ENCODE assay signal across 25 cellular contexts in the genomic region with DNA sequence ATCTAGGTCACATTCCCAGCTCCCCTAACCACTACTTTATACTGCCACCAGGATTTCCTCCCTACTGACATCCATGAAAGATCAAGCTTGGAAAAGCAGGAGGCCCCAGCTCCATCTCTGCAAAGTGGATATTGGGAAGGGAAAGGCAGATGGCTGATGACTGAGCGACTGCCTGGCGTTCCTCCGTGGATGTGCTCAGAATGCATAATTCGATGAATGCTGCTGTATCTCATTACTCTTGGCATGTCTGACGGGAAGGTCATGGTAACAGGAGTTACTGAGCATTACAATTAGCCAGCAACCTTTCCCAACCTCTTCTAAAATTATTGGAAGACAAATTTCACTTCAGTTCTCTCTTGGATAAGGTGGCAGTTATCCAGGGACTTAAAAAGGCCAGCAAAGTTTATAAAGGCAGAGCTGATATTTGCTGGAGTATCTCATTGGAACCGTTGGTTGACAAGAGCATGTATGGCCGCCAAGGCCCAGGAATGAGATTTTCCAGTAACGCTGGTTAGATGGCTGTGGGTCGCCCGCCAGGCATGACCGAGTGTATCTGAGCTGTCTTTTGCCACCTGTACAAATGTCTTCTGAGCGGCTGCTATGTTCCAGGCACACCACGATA. TPM values are rescaled to one million over a fixed set of nuclear protein-coding genes. Genes with fewer than 3 reads are reported as not detected.
DNase-seq lines count a peak whose midpoint lies in the region; ATAC-seq and TF ChIP-seq lines count a peak whose summit lies in the region.
"Had no signal": no experiment of that assay in that cellular context is flagged by ENCODE, and none has a peak within 500 bp of the region (broad histone marks: within the 10 kb centered on the region; RNA-seq: fewer than 3 reads in every experiment).

No MANE protein-coding gene starts in this region.

- no peaks in the 10 kb centered on the region for H3K36me3 ChIP-seq in SK-N-SH (replicated peaks in 1 of 2; ENCODE audit: control insufficient read depth in 1 of 2, insufficient read depth in 2 of 2, low read length in 1 of 2)
- H3K36me3 ChIP-seq in esophagus muscularis mucosa, result no peaks in the 10 kb centered on the region
- no peaks in the 10 kb centered on the region for H3K36me3 ChIP-seq in prostate gland

- H2AFZ ChIP-seq in SK-N-SH (ENCODE audit: low read depth), result no peak overlapping the region

- H3K9me2 ChIP-seq in SK-N-SH, result no peaks in the 10 kb centered on the region

- H3K4me1 ChIP-seq in SK-N-SH (ENCODE audit: control insufficient read depth in 1 of 2, insufficient read depth in 2 of 2, low read depth in 1 of 2, low read length in 1 of 2) (peaks cover 5 to 22% of the 10 kb centered on the region in 2 experiments), esophagus muscularis mucosa (peaks cover 0 to 24% (median 18%) of the 10 kb centered on the region in 4 donors), prostate gland (replicated peaks) (no peaks in the 10 kb centered on the region)

- no peak overlapping the region for H3K4me3 Mint-ChIP-seq in neural crest cell
- H3K4me3 Mint-ChIP-seq in T-helper 2 cell treated with Interferon-gamma antibody and Interleukin-4, amounts not matched to agents 5 μg/mL and 100 μg/mL, for 36 hours, result no peak overlapping the region
- H3K4me3 Mint-ChIP-seq: activated CD8-positive, alpha-beta T cell treated with anti-CD3 and anti-CD28 coated beads for 36 hours; activated T-helper 1 cell treated with anti-CD3 and anti-CD28 coated beads, Interleukin-12 subunit alpha, Interleukin-12 subunit beta, Interleukin-2, Interleukin-4 antibody, amounts not matched to agents 30 ng/mL and 10 ng/mL and 1 ng/mL, durations not matched to agents 14 hours and 24 hours and 36 hours; immature natural killer cell; stimulated activated naive B cell treated with anti-CD40 and anti-IgM and Interleukin-4, amounts not matched to agents 10 μg/mL and 1 μg/mL and 100 μg/mL, for 72 hours had no signal

- TF ChIP-seq POLR2A in esophagus muscularis mucosa (IDR thresholded peaks at IDR 0.05; ENCODE audit: low read depth), result no peak
- no peak for TF ChIP-seq POLR2A in prostate gland (IDR thresholded peaks at IDR 0.05)

- peak overlapping the region; percentile 15 for H3K27ac Mint-ChIP-seq in neural crest cell (ENCODE audit: unreplicated experiment)
- H3K27ac Mint-ChIP-seq in T-helper 2 cell treated with Interferon-gamma antibody and Interleukin-4, amounts not matched to agents 5 μg/mL and 100 μg/mL, for 36 hours, result no peak overlapping the region
- H3K27ac Mint-ChIP-seq: activated CD8-positive, alpha-beta T cell treated with anti-CD3 and anti-CD28 coated beads for 36 hours; activated T-helper 1 cell treated with anti-CD3 and anti-CD28 coated beads, Interleukin-12 subunit alpha, Interleukin-12 subunit beta, Interleukin-2, Interleukin-4 antibody, amounts not matched to agents 30 ng/mL and 10 ng/mL and 1 ng/mL, durations not matched to agents 14 hours and 24 hours and 36 hours; immature natural killer cell; stimulated activated naive B cell treated with anti-CD40 and anti-IgM and Interleukin-4, amounts not matched to agents 10 μg/mL and 1 μg/mL and 100 μg/mL, for 72 hours had no signal

- ATAC-seq in SK-N-SH treated with all-trans-retinoic acid at 6 μM for 48 hours (no peak), GM18519 (IDR thresholded peaks at IDR 0.05; ENCODE audit: low FRiP score, unreplicated experiment) (no peak)
- ATAC-seq: activated CD8-positive, alpha-beta T cell treated with anti-CD3 and anti-CD28 coated beads for 36 hours; body of pancreas; left colon; PC-3; stimulated activated naive B cell treated with anti-CD40 and anti-IgM and Interleukin-4, amounts not matched to agents 10 μg/mL and 1 μg/mL and 100 μg/mL, for 72 hours had no signal

- DNase-seq in SK-N-SH, result no peak
- DNase-seq in esophagus muscularis mucosa (ENCODE audit: extremely low spot score), result peak; percentile 89
- DNase-seq in neural crest cell (ENCODE audit: low read depth, low spot score), result peak; percentile 21
- DNase-seq in substantia nigra (lab: John Stamatoyannopoulos, UW), result peak in 31 of 49 donors; percentile 4 to 68 (median 19)
- DNase-seq in T-helper 2 cell treated with Interferon-gamma antibody and Interleukin-4, amounts not matched to agents 5 μg/mL and 100 μg/mL, for 36 hours (ENCODE audit: low spot score), result no peak
- no peak for DNase-seq in prostate gland (ENCODE audit: low spot score)
- DNase-seq: activated CD8-positive, alpha-beta memory T cell treated with anti-CD3 and anti-CD28 coated beads, Interleukin-2, amount 50 U/mL, for 48 hours; activated CD8-positive, alpha-beta T cell treated with anti-CD3 and anti-CD28 coated beads for 36 hours; activated naive CD4-positive, alpha-beta T cell treated with Interleukin-2 at 50 U/mL for 16 hours; body of pancreas; immature natural killer cell; left colon; mesenchymal stem cell; NCI-H1092; NCI-H1694 treated with DMSO at 0.1 percent for 48 hours; NCI-H526; PC-3; small intestine; stimulated activated naive B cell treated with anti-CD40 and anti-IgM and Interleukin-4, amounts not matched to agents 10 μg/mL and 1 μg/mL and 100 μg/mL, for 72 hours had no signal

- POLR2A ChIA-PET in SK-N-SH (lab: Yijun Ruan, JAX), result no interaction called here

- H3K9ac ChIP-seq in SK-N-SH, result no peak overlapping the region

- H3K4me3 ChIP-seq in SK-N-SH (ENCODE audit: low read depth in 2 of 2, low read length in 1 of 2) (no peak overlapping the region), esophagus muscularis mucosa (no peak overlapping the region), prostate gland (no peak overlapping the region)
- H3K4me3 ChIP-seq: body of pancreas had no signal

- H3K9me3 ChIP-seq in SK-N-SH, result no peaks in the 10 kb centered on the region
- H3K9me3 ChIP-seq in esophagus muscularis mucosa, result no peaks in the 10 kb centered on the region
- no peaks in the 10 kb centered on the region for H3K9me3 ChIP-seq in prostate gland
- H3K9me3 ChIP-seq: body of pancreas had no signal

- H3K27me3 ChIP-seq in SK-N-SH (ENCODE audit: insufficient read depth) (no peaks in the 10 kb centered on the region), esophagus muscularis mucosa (peaks cover 0 to 3% (median 0%) of the 10 kb centered on the region in 4 donors), prostate gland (replicated peaks; ENCODE audit: insufficient read depth) (no peaks in the 10 kb centered on the region)
- H3K27me3 ChIP-seq: body of pancreas, dorsolateral prefrontal cortex had no signal

- CTCF ChIA-PET in SK-N-SH (lab: Yijun Ruan, JAX), result interaction anchor here (1.0 kb wide), 1 partner anchor 103 kb away, joined by 3 read pairs; no protein-coding TSS in a partner anchor

- peaks cover 7% of the 10 kb centered on the region for H3K9me3 Mint-ChIP-seq in neural crest cell
- no peaks in the 10 kb centered on the region for H3K9me3 Mint-ChIP-seq in T-helper 2 cell treated with Interferon-gamma antibody and Interleukin-4, amounts not matched to agents 5 μg/mL and 100 μg/mL, for 36 hours
- H3K9me3 Mint-ChIP-seq: activated CD8-positive, alpha-beta T cell treated with anti-CD3 and anti-CD28 coated beads for 36 hours; activated T-helper 1 cell treated with anti-CD3 and anti-CD28 coated beads, Interleukin-12 subunit alpha, Interleukin-12 subunit beta, Interleukin-2, Interleukin-4 antibody, amounts not matched to agents 30 ng/mL and 10 ng/mL and 1 ng/mL, durations not matched to agents 14 hours and 24 hours and 36 hours; stimulated activated naive B cell treated with anti-CD40 and anti-IgM and Interleukin-4, amounts not matched to agents 10 μg/mL and 1 μg/mL and 100 μg/mL, for 72 hours had no signal

- TF ChIP-seq CTCF in SK-N-SH (IDR thresholded peaks at IDR 0.05), result no peak
- TF ChIP-seq CTCF in esophagus muscularis mucosa (IDR thresholded peaks at IDR 0.05), result no peak
- TF ChIP-seq CTCF in neural crest cell (conservative IDR thresholded peaks at IDR 0.05), result no peak
- TF ChIP-seq CTCF in prostate gland (IDR thresholded peaks at IDR 0.05), result no peak

- no peaks in the 10 kb centered on the region for H3K36me3 Mint-ChIP-seq in neural crest cell (ENCODE audit: low read depth)
- no peaks in the 10 kb centered on the region for H3K36me3 Mint-ChIP-seq in T-helper 2 cell treated with Interferon-gamma antibody and Interleukin-4, amounts not matched to agents 5 μg/mL and 100 μg/mL, for 36 hours (ENCODE audit: low read depth)
- H3K36me3 Mint-ChIP-seq: immature natural killer cell had no signal

- TF ChIP-seq EP300 in SK-N-SH (IDR thresholded peaks at IDR 0.05; ENCODE audit: borderline replicate concordance in 1 of 2, low read depth in 1 of 2, low read length in 1 of 2) (no peak), esophagus muscularis mucosa (IDR thresholded peaks at IDR 0.05) (no peak)

- H3K4me1 Mint-ChIP-seq in neural crest cell, result peaks cover 19% of the 10 kb centered on the region
- no peaks in the 10 kb centered on the region for H3K4me1 Mint-ChIP-seq in T-helper 2 cell treated with Interferon-gamma antibody and Interleukin-4, amounts not matched to agents 5 μg/mL and 100 μg/mL, for 36 hours (ENCODE audit: low read depth)
- H3K4me1 Mint-ChIP-seq: immature natural killer cell; stimulated activated naive B cell treated with anti-CD40 and anti-IgM and Interleukin-4, amounts not matched to agents 10 μg/mL and 1 μg/mL and 100 μg/mL, for 72 hours had no signal

- intact Hi-C loops in esophagus muscularis mucosa (cut with DNase I) (no loop called here), prostate gland (cut with DNase I) (no loop called here)

- no peaks in the 10 kb centered on the region for H4K20me1 ChIP-seq in SK-N-SH (ENCODE audit: insufficient read depth)

- no peak for TF ChIP-seq RAD21 in SK-N-SH (IDR thresholded peaks at IDR 0.05; ENCODE audit: low read length)

- no peaks in the 10 kb centered on the region for H3K27me3 Mint-ChIP-seq in neural crest cell (ENCODE audit: low read depth)
- peaks cover 2% of the 10 kb centered on the region for H3K27me3 Mint-ChIP-seq in T-helper 2 cell treated with Interferon-gamma antibody and Interleukin-4, amounts not matched to agents 5 μg/mL and 100 μg/mL, for 36 hours (ENCODE audit: low read depth)

- peaks cover 18% of the 10 kb centered on the region for H3F3A ChIP-seq in SK-N-SH (replicated peaks; ENCODE audit: insufficient read depth)

- no peak overlapping the region for H3K4me2 ChIP-seq in SK-N-SH

- 94% methylated on average over 13 of the region's 13 CpGs for WGBS in SK-N-SH (ENCODE audit: low lambda C conversion rate)
- 72% methylated on average over 13 of the region's 13 CpGs for WGBS in esophagus muscularis mucosa
- WGBS in prostate gland, result 92% methylated on average over 13 of the region's 13 CpGs

- H3K79me2 ChIP-seq in SK-N-SH (ENCODE audit: insufficient read depth), result no peaks in the 10 kb centered on the region

- H3K27ac ChIP-seq in SK-N-SH (ENCODE audit: low read depth in 2 of 2, low read length in 1 of 2) (no peak overlapping the region), esophagus muscularis mucosa (replicated peaks in 1 of 4) (peak overlapping the region in 1 of 4 donors; percentile 73), substantia nigra (ENCODE audit: low read depth, low read length, poor library complexity, severe bottlenecking) (no peak overlapping the region), prostate gland (no peak overlapping the region)
- H3K27ac ChIP-seq: 22Rv1, body of pancreas had no signal

RNA-seq across cellular contexts. Expression of gene KCNE4, which starts 34.5 kb away (rescaled TPM):
- polyA plus RNA-seq in SK-N-SH (2012; rRNA removed), result 0.19 and 0.20 TPM in 2 replicates
- 0.24 and 0.27 TPM in 2 replicates for polyA plus RNA-seq in SK-N-SH (2012; cell fraction: cytosol; rRNA removed)
- 0.18 and 0.29 TPM in 2 replicates for polyA plus RNA-seq in SK-N-SH (2012; cell fraction: nucleus; rRNA removed)
- total RNA-seq in esophagus muscularis mucosa (10 to 100 TPM; 11.6 to 38.1 (median 17.7) TPM), neural crest cell (0.09 TPM in 1 of 2 replicates, not detected in the other), prostate gland (1 to 10 TPM; 1.0 to 4.1 TPM)
- total RNA-seq: activated CD8-positive, alpha-beta T cell treated with anti-CD3 and anti-CD28 coated beads for 36 hours; activated T-helper 1 cell treated with anti-CD3 and anti-CD28 coated beads, Interleukin-12 subunit alpha, Interleukin-12 subunit beta, Interleukin-2, Interleukin-4 antibody, amounts not matched to agents 30 ng/mL and 10 ng/mL and 1 ng/mL, durations not matched to agents 14 hours and 24 hours and 36 hours; HT-29; PC-3 had no signal
- polyA plus RNA-seq: immature natural killer cell had no signal

Comparison
In these comparisons a context has a peak if more than half of its experiments do, and no peak if none do; other contexts are left out.
1. DNase-seq: peak in esophagus muscularis mucosa (single experiment), neural crest cell (single experiment) and substantia nigra (31 of 49); none in SK-N-SH (single experiment), T-helper 2 cell treated with Interferon-gamma antibody and Interleukin-4, amounts not matched to agents 5 μg/mL and 100 μg/mL, for 36 hours (single experiment) and prostate gland (single experiment).